ENCODE assay signal across 9 cellular contexts in genomic region chr22:41512421-41513194, GRCh38. TPM values are rescaled to one million over a fixed set of nuclear protein-coding genes. Genes with fewer than 3 reads are reported as not detected.
A peak's percentile ranks its signal among the peaks of the same experiment; 100 is the strongest.
DNase-seq lines count a peak whose midpoint lies in the region; ATAC-seq and TF ChIP-seq lines count a peak whose summit lies in the region.
"Had no signal": no experiment of that assay in that cellular context is flagged by ENCODE, and none has a peak within 500 bp of the region (broad histone marks: within the 10 kb centered on the region; RNA-seq: fewer than 3 reads in every experiment).

No MANE protein-coding gene starts in this region.

- peaks cover 31 to 67% of the 10 kb centered on the region in 2 donors for H3K36me3 Mint-ChIP-seq in CD4-positive, alpha-beta memory T cell

- no peak overlapping the region for H3K27ac Mint-ChIP-seq in CD4-positive, alpha-beta memory T cell

- no peak for TF ChIP-seq CTCF in fibroblast of mammary gland (conservative IDR thresholded peaks at IDR 0.05; ENCODE audit: control insufficient read depth, insufficient read depth, low read depth, low read length)
- TF ChIP-seq CTCF in ovary (IDR thresholded peaks at IDR 0.05): no peak

- no peak for TF ChIP-seq POLR2A in ovary (IDR thresholded peaks at IDR 0.05)

- no peaks in the 10 kb centered on the region for H3K9me3 ChIP-seq in ovary
- no peaks in the 10 kb centered on the region for H3K9me3 ChIP-seq in CD4-positive, alpha-beta memory T cell (ENCODE audit: control insufficient read depth in 1 of 2, low read length in 2 of 2)

- H3K4me1 ChIP-seq in ovary (ENCODE audit: insufficient read depth): peaks cover 9% of the 10 kb centered on the region
- H3K4me1 ChIP-seq in CD4-positive, alpha-beta memory T cell (ENCODE audit: insufficient read depth, low read length): no peaks in the 10 kb centered on the region

- H3K27me3 Mint-ChIP-seq in CD4-positive, alpha-beta memory T cell: no peaks in the 10 kb centered on the region

- no peak overlapping the region for H3K4me3 Mint-ChIP-seq in CD4-positive, alpha-beta memory T cell

- intact Hi-C loops in ovary (cut with DNase I): loop anchor here in 1 of 4 donors (10.0 kb wide), 1 partner anchor 588 kb away; no protein-coding TSS in a partner anchor
- intact Hi-C loops in CD4-positive, alpha-beta memory T cell (cut with micrococcal nuclease): no loop called here

- peak overlapping the region in 1 of 2 donors; percentile 1 for H3K27ac ChIP-seq in ovary
- H3K27ac ChIP-seq in CD4-positive, alpha-beta memory T cell (ENCODE audit: low read depth, low read length): no peak overlapping the region

- H3K36me3 ChIP-seq in ovary: no peaks in the 10 kb centered on the region
- H3K36me3 ChIP-seq in CD4-positive, alpha-beta memory T cell (ENCODE audit: insufficient read depth, low read length): peaks cover 65% of the 10 kb centered on the region

- CTCF ChIA-PET in CD4-positive, alpha-beta memory T cell (lab: Charles Lee; ENCODE audit: partially characterized antibody): interaction anchor here (3.0 kb wide), 1 partner anchor 109 kb away, joined by 12 read pairs; no protein-coding TSS in a partner anchor

- WGBS in ovary, 3 donors: 46 to 51% (median 48%) methylated on average over 15 to 17 of the region's 17 CpGs

- H3K4me3 ChIP-seq in fibroblast of mammary gland (ENCODE audit: control insufficient read depth, low read depth, low read length) (no peak overlapping the region), ovary (no peak overlapping the region)
- H3K4me3 ChIP-seq in CD4-positive, alpha-beta memory T cell (ENCODE audit: low read length in 2 of 2): no peak overlapping the region

- H3K27me3 ChIP-seq in ovary: no peaks in the 10 kb centered on the region
- H3K27me3 ChIP-seq in CD4-positive, alpha-beta memory T cell (ENCODE audit: insufficient read depth, low read length): no peaks in the 10 kb centered on the region

- ATAC-seq in GM19455 (IDR thresholded peaks at IDR 0.05; ENCODE audit: unreplicated experiment): no peak

- POLR2A ChIA-PET in CD4-positive, alpha-beta memory T cell (lab: Charles Lee; ENCODE audit: partially characterized antibody): no interaction called here

- TF ChIP-seq EP300 in ovary (IDR thresholded peaks at IDR 0.05): no peak

- peaks cover 0 to 3% (median under 1%) of the 10 kb centered on the region in 4 donors for H3K4me1 Mint-ChIP-seq in CD4-positive, alpha-beta memory T cell

- no peaks in the 10 kb centered on the region for H3K9me3 Mint-ChIP-seq in CD4-positive, alpha-beta memory T cell

- DNase-seq in ELR (ENCODE audit: low read depth) (peak; percentile 73), NCI-H526 treated with DMSO at 0.1 percent for 48 hours (lab: John Stamatoyannopoulos, UW) (peak; percentile 17), fibroblast of mammary gland (ENCODE audit: low read depth) (peak; percentile 66), ovary (peak; percentile 63 to 80 (median 71)), NCI-H1694 (lab: John Stamatoyannopoulos, UW) (no peak)
- no peak for DNase-seq in CD4-positive, alpha-beta memory T cell
- DNase-seq in stimulated activated CD4-positive, alpha-beta T cell treated with anti-CD3 and anti-CD28 coated beads, Interleukin-2, amount 100 ng/mL, for 48 hours: no peak

RNA-seq across cellular contexts. Expression of gene POLR3H, which starts 31.7 kb away (rescaled TPM):
- 10 to 100 TPM; 17.2 to 84.6 (median 52.9) TPM for total RNA-seq in ovary
- polyA plus RNA-seq in ovary: 10 to 100 TPM; 15.7 to 34.1 TPM
- 10 to 100 TPM; 43.6 to 43.7 TPM for total RNA-seq in CD4-positive, alpha-beta memory T cell
- polyA plus RNA-seq in CD4-positive, alpha-beta memory T cell: 10 to 100 TPM; 20.7 to 21.8 TPM

RNA-seq across cellular contexts. Expression of gene ACO2, which starts 43.7 kb away (rescaled TPM):
- 10 to 100 TPM; 20.6 to 58.3 (median 50.7) TPM for total RNA-seq in ovary
- polyA plus RNA-seq in ovary: 10 to 100 TPM; 32.3 to 99.1 TPM
- total RNA-seq in CD4-positive, alpha-beta memory T cell: 10 to 100 TPM; 64.8 to 65.0 TPM
- 10 to 100 TPM; 79.6 to 81.2 TPM for polyA plus RNA-seq in CD4-positive, alpha-beta memory T cell

RNA-seq across cellular contexts. Expression of gene PHF5A, which starts 44.1 kb away (rescaled TPM):
- 10 to 100 TPM; 27.3 to 44.2 (median 32.0) TPM for total RNA-seq in ovary
- 10 to 100 TPM; 36.8 to 55.3 TPM for polyA plus RNA-seq in ovary
- 10 to 100 TPM; 37.7 to 39.2 TPM for total RNA-seq in CD4-positive, alpha-beta memory T cell
- polyA plus RNA-seq in CD4-positive, alpha-beta memory T cell: 10 to 100 TPM; 19.7 to 31.6 TPM

RNA-seq across cellular contexts. Expression of gene CSDC2, which starts 48.2 kb away (rescaled TPM):
- 100 to 1,000 TPM in 4 of 7 donors, 10 to 100 TPM in 3; 56.9 to 209 (median 101) TPM for total RNA-seq in ovary
- polyA plus RNA-seq in ovary: 100 to 1,000 TPM in 1 of 2 donors, 1 to 10 TPM in 1; 2.5 to 151 TPM
- not detected for total RNA-seq in CD4-positive, alpha-beta memory T cell
- not detected for polyA plus RNA-seq in CD4-positive, alpha-beta memory T cell
- total RNA-seq: pulmonary artery endothelial cell had no signal

Comparison
In these comparisons a context has a peak if more than half of its experiments do, and no peak if none do; other contexts are left out.
1. DNase-seq: peak in ELR (single experiment), NCI-H526 treated with DMSO at 0.1 percent for 48 hours (single experiment), fibroblast of mammary gland (single experiment) and ovary (5 of 5); none in CD4-positive, alpha-beta memory T cell (0 of 5), NCI-H1694 (single experiment) and stimulated activated CD4-positive, alpha-beta T cell treated with anti-CD3 and anti-CD28 coated beads, Interleukin-2, amount 100 ng/mL, for 48 hours (0 of 2).